ENCODE assay signal across 1 cellular context in genomic region chr14:56810341-56810740, GRCh38.
TF ChIP-seq lines count a peak whose summit lies in the region.

OTX2 (minus strand) TSS chr14:56810479; CDS start chr14:56805456, 5,023 bp downstream.

TF ChIP-seq in WTC11, 78 proteins besides CTCF, POLR2A, EP300 and RAD21 (continued from another document):
- no peak for TF ChIP-seq AR (CRISPR knock-in tag; IDR thresholded peaks at IDR 0.05)
- TF ChIP-seq ETV6 (CRISPR knock-in tag; IDR thresholded peaks at IDR 0.05) = no peak
- TF ChIP-seq ZNF396 (CRISPR knock-in tag; IDR thresholded peaks at IDR 0.05; ENCODE audit: borderline replicate concordance) = no peak
- TF ChIP-seq TP53 (CRISPR knock-in tag; IDR thresholded peaks at IDR 0.05) = no peak
- no peak for TF ChIP-seq NR3C1 (CRISPR knock-in tag; conservative IDR thresholded peaks at IDR 0.05; ENCODE audit: low read depth)
- no peak for TF ChIP-seq ZNF416 (CRISPR knock-in tag; IDR thresholded peaks at IDR 0.05)
